ENCODE assay signal across 14 cellular contexts in the genomic region with DNA sequence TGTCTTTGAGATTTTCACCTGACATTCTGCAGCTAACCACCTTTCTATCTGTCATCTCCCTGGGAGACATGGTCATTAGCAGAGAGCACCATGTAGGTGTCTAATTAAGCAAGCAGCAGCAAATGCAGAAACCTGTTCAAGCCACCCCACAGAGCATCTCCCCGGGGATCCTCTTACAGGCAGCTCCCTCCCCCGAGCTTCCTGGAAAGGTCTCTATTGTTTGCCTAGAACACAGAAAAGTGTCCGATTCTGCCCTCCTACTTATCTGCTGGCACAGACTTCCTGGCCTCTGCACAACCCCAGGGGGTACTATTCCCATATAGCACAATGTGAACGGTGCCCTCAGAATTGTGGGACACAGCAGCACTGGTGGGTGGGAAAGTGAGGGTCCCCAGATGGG. TPM values are rescaled to one million over a fixed set of nuclear protein-coding genes. Genes with fewer than 3 reads are reported as not detected.
DNase-seq lines count a peak whose midpoint lies in the region; ATAC-seq and TF ChIP-seq lines count a peak whose summit lies in the region.
"Had no signal": no experiment of that assay in that cellular context is flagged by ENCODE, and none has a peak within 500 bp of the region (broad histone marks: within the 10 kb centered on the region; RNA-seq: fewer than 3 reads in every experiment).

No MANE protein-coding gene starts in this region.

- 40% methylated on average over 4 of the region's 4 CpGs for WGBS in hepatocyte (ENCODE audit: low lambda C conversion rate, missing lambda C conversion rate)

- no peaks in the 10 kb centered on the region for H3K9me2 ChIP-seq in hepatocyte (replicated peaks; ENCODE audit: insufficient read depth)

- DNase-seq in NB4 (ENCODE audit: low read depth) (peak; percentile 34), NCI-H510A treated with DMSO at 0.1 percent for 48 hours (lab: John Stamatoyannopoulos, UW) (peak; percentile 76), hepatocyte (ENCODE audit: low spot score) (no peak), SKM-1 treated with dmso at 0.1 percent for 144 hours (lab: John Stamatoyannopoulos, UW; ENCODE audit: unreplicated experiment) (no peak), ecto neural progenitor cell (ENCODE audit: low spot score) (no peak), SIG-M5 treated with dmso at 0.1 percent for 504 hours (lab: John Stamatoyannopoulos, UW; ENCODE audit: unreplicated experiment) (no peak)
- DNase-seq: activated CD4-positive, alpha-beta T cell treated with anti-CD3 and anti-CD28 coated beads, Interleukin-2, amount 10 ng/mL, durations not matched to agents 24 days and 14 days; activated effector memory CD4-positive, alpha-beta T cell treated with Interleukin-2 at 50 U/mL for 16 hours; AML-193; GF-D8 had no signal

- peak overlapping the region; percentile 70 for H3K4me2 ChIP-seq in hepatocyte

- ATAC-seq in GM19351 (IDR thresholded peaks at IDR 0.05; ENCODE audit: unreplicated experiment), result no peak
- ATAC-seq: HepG2 had no signal

- H3K27ac ChIP-seq in C4-2B (peak overlapping the region; percentile 23; the same call in 1 of the 2 replicates), hepatocyte (peak overlapping the region; percentile 91)
- H3K27ac ChIP-seq: SK-N-MC had no signal

- peaks cover 12% of the 10 kb centered on the region for H3K4me1 ChIP-seq in hepatocyte (ENCODE audit: insufficient read depth)

- TF ChIP-seq POLR2A in NB4 (IDR thresholded peaks at IDR 0.05; ENCODE audit: extremely low read depth, insufficient read length), result no peak

- TF ChIP-seq CTCF in C4-2B (conservative IDR thresholded peaks at IDR 0.05) (no peak), NB4 (IDR thresholded peaks at IDR 0.05; ENCODE audit: low read depth, low read length) (no peak), hepatocyte (IDR thresholded peaks at IDR 0.05; ENCODE audit: poor library complexity) (no peak)

- H4K20me1 ChIP-seq in hepatocyte (ENCODE audit: insufficient read depth, poor library complexity, severe bottlenecking), result no peaks in the 10 kb centered on the region

- no peak overlapping the region for H2AFZ ChIP-seq in hepatocyte

- H3K36me3 ChIP-seq in hepatocyte (replicated peaks; ENCODE audit: insufficient read depth, low read depth), result no peaks in the 10 kb centered on the region

- no peaks in the 10 kb centered on the region for H3K27me3 ChIP-seq in hepatocyte

- no peaks in the 10 kb centered on the region for H3K9me3 ChIP-seq in hepatocyte (ENCODE audit: low read depth)

- H3K4me3 ChIP-seq in NB4 (ENCODE audit: low read depth, low read length) (no peak overlapping the region), hepatocyte (no peak overlapping the region)
- H3K4me3 ChIP-seq: SK-N-MC had no signal

- H3K79me2 ChIP-seq in hepatocyte, result peaks cover 45% of the 10 kb centered on the region

RNA-seq across cellular contexts. Expression of a gene that starts 46.1 kb away (rescaled TPM):
- 14.3 and 31.5 TPM in 2 replicates for total RNA-seq in hepatocyte
- polyA plus RNA-seq in hepatocyte, result 12.4 and 14.3 TPM in 2 replicates

Comparison
In these comparisons a context has a peak if more than half of its experiments do, and no peak if none do; other contexts are left out.
1. DNase-seq: peak in NB4 (single experiment) and NCI-H510A treated with DMSO at 0.1 percent for 48 hours (single experiment); none in hepatocyte (single experiment), SKM-1 treated with dmso at 0.1 percent for 144 hours (single experiment), ecto neural progenitor cell (single experiment) and SIG-M5 treated with dmso at 0.1 percent for 504 hours (single experiment).